ENCODE assay signal across 1 cellular context in genomic region chr3:126545544-126545943, GRCh38.
TF ChIP-seq lines count a peak whose summit lies in the region.

No MANE protein-coding gene starts in this region.

TF ChIP-seq in GM12891, 5 proteins besides CTCF, POLR2A, EP300 and RAD21 (continued from another document):
- no peak for TF ChIP-seq TAF1 (IDR thresholded peaks at IDR 0.05; ENCODE audit: low read depth, low read length)
- no peak for TF ChIP-seq SPI1 (IDR thresholded peaks at IDR 0.05; ENCODE audit: low read depth, low read length)
- TF ChIP-seq PAX5 (IDR thresholded peaks at IDR 0.05; ENCODE audit: insufficient read depth, low read length, severe bottlenecking), result no peak
